ENCODE assay signal across 13 cellular contexts in the genomic region with DNA sequence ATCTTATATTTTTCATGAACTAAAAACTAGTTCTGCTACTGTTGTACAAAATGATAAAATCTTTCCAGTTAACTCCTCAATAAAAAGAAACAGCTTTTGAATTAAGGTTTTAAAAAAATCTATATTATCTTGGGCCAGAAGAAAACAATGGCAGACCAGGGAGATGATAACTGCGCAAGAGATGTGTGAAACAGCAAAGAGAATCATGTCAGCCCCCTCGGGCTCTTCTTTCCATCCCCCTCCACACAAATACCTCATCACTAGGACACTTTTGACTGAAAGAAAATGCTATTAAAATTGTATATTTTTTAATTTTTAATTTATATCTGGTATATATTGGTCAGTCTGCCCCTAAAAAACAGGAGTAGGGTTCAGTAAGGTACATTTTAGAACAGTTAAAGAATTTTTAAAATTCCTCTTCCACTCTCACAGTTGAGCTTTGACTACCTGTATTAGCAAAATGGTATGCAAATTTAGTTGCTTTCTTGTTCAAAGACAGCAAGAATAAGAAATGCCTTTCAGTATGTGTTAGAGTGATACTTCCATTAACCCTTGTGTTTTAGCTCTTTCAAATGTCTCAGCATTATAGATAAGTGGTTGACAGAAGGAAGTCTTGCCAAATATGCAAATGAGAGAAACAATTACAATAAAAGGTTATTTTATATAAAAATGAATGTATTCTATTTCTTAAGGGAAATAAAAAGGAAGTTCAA. TPM values are rescaled to one million over a fixed set of nuclear protein-coding genes. Genes with fewer than 3 reads are reported as not detected.
DNase-seq lines count a peak whose midpoint lies in the region; ATAC-seq, FAIRE-seq and TF ChIP-seq lines count a peak whose summit lies in the region.
"Had no signal": no experiment of that assay in that cellular context is flagged by ENCODE, and none has a peak within 500 bp of the region (broad histone marks: within the 10 kb centered on the region; RNA-seq: fewer than 3 reads in every experiment).

No MANE protein-coding gene starts in this region.

- H3K27ac ChIP-seq in HepG2 (ENCODE audit: extremely low read length, insufficient read depth, low read length) (no peak overlapping the region), right lobe of liver (no peak overlapping the region), GM23248 (no peak overlapping the region), hepatocyte (no peak overlapping the region), uterus (no peak overlapping the region)

- H3K4me1 ChIP-seq in HepG2 (ENCODE audit: insufficient read depth, low read length) (no peaks in the 10 kb centered on the region), right lobe of liver (no peaks in the 10 kb centered on the region), GM23248 (ENCODE audit: insufficient read depth) (no peaks in the 10 kb centered on the region; the same call in 1 of the 2 replicates), hepatocyte (ENCODE audit: insufficient read depth) (no peaks in the 10 kb centered on the region), uterus (no peaks in the 10 kb centered on the region)
- H3K4me1 ChIP-seq: BE2C had no signal

- H3K4me3 ChIP-seq in HepG2 (replicated peaks in 1 of 3; ENCODE audit: insufficient read depth in 1 of 3, low read depth in 2 of 3, low read length in 3 of 3) (peak overlapping the region in 2 of 3 experiments; percentile 33 to 57; a peak in 3 of 6 replicates), right lobe of liver (no peak overlapping the region), GM23248 (no peak overlapping the region), hepatocyte (no peak overlapping the region), uterus (no peak overlapping the region)

- TF ChIP-seq CTCF in HepG2 (CRISPR knock-in tag; IDR thresholded peaks at IDR 0.05): no peak
- no peak for TF ChIP-seq CTCF in right lobe of liver (IDR thresholded peaks at IDR 0.05)
- no peak for TF ChIP-seq CTCF in hepatocyte (IDR thresholded peaks at IDR 0.05; ENCODE audit: poor library complexity)
- no peak for TF ChIP-seq CTCF in uterus (IDR thresholded peaks at IDR 0.05)

- POLR2A ChIA-PET in HepG2 (lab: Yijun Ruan, JAX): no interaction called here

- no peaks in the 10 kb centered on the region for H3K9me2 ChIP-seq in GM23248 (ENCODE audit: insufficient read depth)
- no peaks in the 10 kb centered on the region for H3K9me2 ChIP-seq in hepatocyte (replicated peaks; ENCODE audit: insufficient read depth)

- no peaks in the 10 kb centered on the region for H3K36me3 ChIP-seq in HepG2 (replicated peaks in 1 of 2; ENCODE audit: control insufficient read depth in 1 of 2, insufficient read depth in 2 of 2, low read length in 2 of 2)
- no peaks in the 10 kb centered on the region for H3K36me3 ChIP-seq in right lobe of liver
- H3K36me3 ChIP-seq in GM23248 (ENCODE audit: low read depth): no peaks in the 10 kb centered on the region
- H3K36me3 ChIP-seq in hepatocyte (replicated peaks; ENCODE audit: insufficient read depth, low read depth): no peaks in the 10 kb centered on the region
- H3K36me3 ChIP-seq in uterus: no peaks in the 10 kb centered on the region
- H3K36me3 ChIP-seq: BE2C had no signal

- no peak for ATAC-seq in HepG2
- no peak for ATAC-seq in right lobe of liver
- peak; percentile 69 for ATAC-seq in HG03521 (IDR thresholded peaks at IDR 0.05; ENCODE audit: unreplicated experiment)

- H2AFZ ChIP-seq in HepG2 (ENCODE audit: low read length) (no peak overlapping the region), GM23248 (peak overlapping the region; percentile 54; the same call in 1 of the 2 replicates), hepatocyte (no peak overlapping the region)

- H3K9me3 ChIP-seq in HepG2 (ENCODE audit: low read length): no peaks in the 10 kb centered on the region
- H3K9me3 ChIP-seq in right lobe of liver: no peaks in the 10 kb centered on the region
- H3K9me3 ChIP-seq in GM23248 (ENCODE audit: low read depth): peaks cover 2% of the 10 kb centered on the region
- no peaks in the 10 kb centered on the region for H3K9me3 ChIP-seq in hepatocyte (ENCODE audit: low read depth)
- no peaks in the 10 kb centered on the region for H3K9me3 ChIP-seq in uterus
- H3K9me3 ChIP-seq: BE2C had no signal

- no peaks in the 10 kb centered on the region for H4K20me1 ChIP-seq in HepG2 (ENCODE audit: insufficient read depth, low read length)
- no peaks in the 10 kb centered on the region for H4K20me1 ChIP-seq in GM23248 (ENCODE audit: insufficient read depth)
- H4K20me1 ChIP-seq in hepatocyte (ENCODE audit: insufficient read depth, poor library complexity, severe bottlenecking): no peaks in the 10 kb centered on the region

- in situ Hi-C loops in HepG2 (cut with HindIII; ENCODE audit: extremely low pct_ligation_motif_present, low pct_unique_long_range_greater_than_20kb) (no loop called here), GM23248 (cut with MboI) (no loop called here)

- CTCF ChIA-PET in HepG2 (lab: Yijun Ruan, JAX; ENCODE audit: low intra/inter-chr PET ratio, low total read pairs): no interaction called here

- TF ChIP-seq EP300 in HepG2 (IDR thresholded peaks at IDR 0.05; ENCODE audit: low read depth in 2 of 2, low read length in 2 of 2) (no peak), HepG2 (CRISPR knock-in tag; IDR thresholded peaks at IDR 0.05; ENCODE audit: borderline replicate concordance) (no peak)

- no peak for FAIRE-seq in HepG2 (lab: Jason Lieb, UNC)

- no TSS peak for BruUV-seq in HepG2 (replicated peaks; lab: Mats Ljungman, UMichigan)

- no peaks in the 10 kb centered on the region for H3F3A ChIP-seq in GM23248 (ENCODE audit: insufficient read depth)

- no peaks in the 10 kb centered on the region for H3K79me2 ChIP-seq in HepG2 (ENCODE audit: insufficient read depth, low read length)
- H3K79me2 ChIP-seq in GM23248 (ENCODE audit: insufficient read depth): no peaks in the 10 kb centered on the region
- no peaks in the 10 kb centered on the region for H3K79me2 ChIP-seq in hepatocyte

- DNase-seq in HepG2 (ENCODE audit: low spot score) (no peak), right lobe of liver (no peak), GM23248 (no peak), iPS-NIHi7 (ENCODE audit: extremely low spot score) (no peak), hepatocyte (ENCODE audit: low spot score) (no peak), uterus (no peak)
- no peak for DNase-seq in activated CD8-positive, alpha-beta memory T cell treated with anti-CD3 and anti-CD28 coated beads for 24 hours
- DNase-seq: activated gamma-delta T cell, BE2C, endodermal cell, NCI-H146, SW 1271 had no signal

- peak overlapping the region; percentile 57 for H3K4me2 ChIP-seq in HepG2 (ENCODE audit: low read depth, low read length)
- H3K4me2 ChIP-seq in GM23248 (ENCODE audit: unreplicated experiment): no peak overlapping the region
- no peak overlapping the region for H3K4me2 ChIP-seq in hepatocyte

- TF ChIP-seq POLR2A in HepG2 (IDR thresholded peaks at IDR 0.05; ENCODE audit: insufficient read depth in 1 of 2, low read depth in 2 of 2, low read length in 2 of 2) (no peak), right lobe of liver (IDR thresholded peaks at IDR 0.05) (no peak), uterus (IDR thresholded peaks at IDR 0.05) (no peak)

- intact Hi-C loops in HepG2 (cut with micrococcal nuclease; ENCODE audit: unreplicated experiment): no loop called here
- intact Hi-C loops in right lobe of liver (cut with DNase I): no loop called here
- intact Hi-C loops in uterus (cut with DNase I; ENCODE audit: low total_unique reads): no loop called here

- TF ChIP-seq RAD21 in HepG2 (CRISPR knock-in tag; IDR thresholded peaks at IDR 0.05): no peak

- H3K27me3 ChIP-seq in HepG2 (ENCODE audit: control insufficient read depth in 1 of 2, insufficient read depth in 2 of 2, low read length in 2 of 2): no peaks in the 10 kb centered on the region
- H3K27me3 ChIP-seq in right lobe of liver: no peaks in the 10 kb centered on the region
- H3K27me3 ChIP-seq in GM23248 (replicated peaks; ENCODE audit: insufficient read depth): no peaks in the 10 kb centered on the region
- H3K27me3 ChIP-seq in hepatocyte: no peaks in the 10 kb centered on the region
- no peaks in the 10 kb centered on the region for H3K27me3 ChIP-seq in uterus

- H3K9ac ChIP-seq in HepG2 (ENCODE audit: insufficient read depth, low read depth, low read length) (no peak overlapping the region), GM23248 (no peak overlapping the region)

- WGBS in HepG2 (ENCODE audit: low lambda C conversion rate): 49% methylated on average over 2 of the region's 2 CpGs
- 57% methylated on average over 2 of the region's 2 CpGs for WGBS in right lobe of liver (ENCODE audit: insufficient coverage, low coverage, low lambda C conversion rate, missing lambda C conversion rate)
- WGBS in GM23248 (ENCODE audit: low coverage in 1 of 2, low lambda C conversion rate in 2 of 2, missing lambda C conversion rate in 2 of 2), 2 experiments: 43 to 52% methylated on average over 2 of the region's 2 CpGs
- WGBS in hepatocyte (ENCODE audit: low lambda C conversion rate, missing lambda C conversion rate): 73% methylated on average over 2 of the region's 2 CpGs

RNA-seq across cellular contexts. Expression of gene LCORL, which starts 36.4 kb away (rescaled TPM):
- 14.5 and 16.5 TPM in 2 replicates for total RNA-seq in HepG2 (2016; rRNA removed; fragmentation: Illumina TruSeq; extraction: Trizol)
- total RNA-seq in HepG2 (2016; cell fraction: cytosol; rRNA removed; fragmentation: Illumina TruSeq; extraction: Trizol; ENCODE audit: low read depth): 12.9 and 14.7 TPM in 2 replicates
- 15.7 and 17.7 TPM in 2 replicates for total RNA-seq in HepG2 (2016; cell fraction: insoluble cytoplasmic fraction; rRNA removed; fragmentation: Illumina TruSeq; extraction: Trizol)
- 6.3 and 9.2 TPM in 2 replicates for total RNA-seq in HepG2 (2016; cell fraction: membrane; rRNA removed; fragmentation: Illumina TruSeq; extraction: Trizol)
- 28.7 and 32.0 TPM in 2 replicates for total RNA-seq in HepG2 (2016; cell fraction: nucleus; rRNA removed; fragmentation: Illumina TruSeq; extraction: Trizol)
- 3.8 and 5.3 TPM in 2 replicates for polyA plus RNA-seq in HepG2 (2011; rRNA removed)
- polyA plus RNA-seq in HepG2 (2011; cell fraction: cytosol; rRNA removed): 1.4 and 2.2 TPM in 2 replicates
- polyA plus RNA-seq in HepG2 (2011; cell fraction: nucleus; rRNA removed): 3.8 TPM in 2 replicates
- polyA plus RNA-seq in HepG2 (2012): 7.5 and 8.0 TPM in 2 replicates
- polyA plus RNA-seq in HepG2 (2016; cell fraction: cytosol; fragmentation: Illumina TruSeq; extraction: Trizol; ENCODE audit: low read depth): 4.7 and 5.7 TPM in 2 replicates
- polyA plus RNA-seq in HepG2 (2016; cell fraction: insoluble cytoplasmic fraction; fragmentation: Illumina TruSeq; extraction: Trizol; ENCODE audit: low read depth): 9.4 and 11.8 TPM in 2 replicates
- 4.8 and 6.3 TPM in 2 replicates for polyA plus RNA-seq in HepG2 (2016; cell fraction: membrane; fragmentation: Illumina TruSeq; extraction: Trizol; ENCODE audit: low read depth)
- 8.6 and 9.4 TPM in 2 replicates for polyA plus RNA-seq in HepG2 (2016; cell fraction: nucleus; fragmentation: Illumina TruSeq; extraction: Trizol; ENCODE audit: insufficient read depth, low read depth)
- polyA minus RNA-seq in HepG2 (2011; rRNA and poly(A)+ RNA removed; ENCODE audit: low replicate concordance): 5.2 and 7.8 TPM in 2 replicates
- polyA minus RNA-seq in HepG2 (2011; cell fraction: cytosol; rRNA and poly(A)+ RNA removed): 5.4 and 7.4 TPM in 2 replicates
- 53.7 and 60.4 TPM in 2 replicates for polyA minus RNA-seq in HepG2 (2011; cell fraction: nucleus; rRNA and poly(A)+ RNA removed)
- 1 to 10 TPM; 4.3 to 8.7 (median 6.2) TPM for total RNA-seq in right lobe of liver
- 6.2 and 16.8 TPM in 2 replicates for total RNA-seq in GM23248 (2014; rRNA removed; shearing (Covaris generic))
- 3.9 and 5.0 TPM in 2 replicates for polyA plus RNA-seq in GM23248 (2016; fragmentation: Nextera tagmentation; extraction: Ambion mirVana)
- 19.6 and 29.1 TPM in 2 replicates for total RNA-seq in hepatocyte
- polyA plus RNA-seq in hepatocyte: 9.4 and 12.6 TPM in 2 replicates
- total RNA-seq in uterus: 10 to 100 TPM; 14.1 to 66.7 (median 23.1) TPM

Comparison
In these comparisons a context has a peak if more than half of its experiments do, and no peak if none do; other contexts are left out.
1. H3K4me3 ChIP-seq: peak in HepG2 (2 of 3); none in right lobe of liver (0 of 3), GM23248 (single experiment), hepatocyte (single experiment) and uterus (0 of 2).